ENCODE assay signal across 21 cellular contexts in the genomic region with DNA sequence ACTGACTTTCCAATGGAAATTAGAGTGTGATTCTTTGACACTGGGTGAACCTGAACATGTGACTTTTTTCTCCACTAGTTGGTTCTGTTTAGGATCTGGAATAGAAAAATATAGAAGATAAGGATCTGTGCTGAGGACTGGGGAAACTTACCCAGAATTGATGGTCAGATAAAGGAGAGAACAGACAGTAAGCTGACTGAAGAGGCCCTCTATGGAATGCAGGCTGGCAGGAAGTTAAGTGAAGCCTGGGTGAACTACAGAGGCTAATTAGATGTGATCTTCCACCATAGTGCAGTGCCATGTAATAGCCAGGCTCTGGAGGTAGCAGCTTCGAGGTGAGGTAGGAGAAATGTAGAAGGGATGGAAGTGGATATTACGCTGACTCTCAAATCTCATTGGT.
"Had no signal": no experiment of that assay in that cellular context is flagged by ENCODE, and none has a peak within 500 bp of the region (broad histone marks: within the 10 kb centered on the region; RNA-seq: fewer than 3 reads in every experiment).

No MANE protein-coding gene starts in this region.

- H3K4me1 ChIP-seq: esophagus squamous epithelium, gastrocnemius medialis, psoas muscle, tibial artery had no signal

- H3K9me3 ChIP-seq: esophagus squamous epithelium, gastrocnemius medialis, psoas muscle, tibial artery had no signal

- H3K27ac Mint-ChIP-seq: activated CD4-positive, alpha-beta memory T cell treated with anti-CD3 and anti-CD28 coated beads for 36 hours; activated naive CD4-positive, alpha-beta T cell treated with anti-CD3 and anti-CD28 coated beads for 36 hours; activated naive CD8-positive, alpha-beta T cell treated with anti-CD3 and anti-CD28 coated beads, Interleukin-2, amount 10 ng/mL, durations not matched to agents 7 days and 5 days; activated T-cell treated with anti-CD3 and anti-CD28 coated beads, Interleukin-2, amount 50 U/mL, for 72 hours; naive thymus-derived CD8-positive, alpha-beta T cell; stimulated activated naive CD8-positive, alpha-beta T cell treated with anti-CD3 and anti-CD28 coated beads, Interleukin-15, Interleukin-2, amounts not matched to agents 100 ng/mL and 50 ng/mL, for 24 hours; T-helper 17 cell had no signal

- ATAC-seq: activated T-cell treated with anti-CD3 and anti-CD28 coated beads, Interleukin-2, amount 50 U/mL, for 72 hours; gastrocnemius medialis; naive thymus-derived CD8-positive, alpha-beta T cell; psoas muscle; right cardiac atrium; T-helper 17 cell had no signal

- H3K9me3 Mint-ChIP-seq: endodermal cell had no signal

- H3K4me3 ChIP-seq: esophagus squamous epithelium, gastrocnemius medialis, psoas muscle, tibial artery had no signal

- DNase-seq: activated CD4-positive, alpha-beta memory T cell treated with anti-CD3 and anti-CD28 coated beads for 36 hours; activated CD4-positive, alpha-beta T cell treated with anti-CD3 and anti-CD28 coated beads for 48 hours; activated CD4-positive, CD25-positive, alpha-beta regulatory T cell; activated effector memory CD4-positive, alpha-beta T cell treated with Interleukin-2 at 50 U/mL for 16 hours; activated naive CD4-positive, alpha-beta T cell treated with anti-CD3 and anti-CD28 coated beads for 36 hours; activated naive CD8-positive, alpha-beta T cell treated with anti-CD3 and anti-CD28 coated beads, Interleukin-2, amount 10 ng/mL, durations not matched to agents 7 days and 5 days; activated T-cell treated with anti-CD3 and anti-CD28 coated beads, Interleukin-2, amount 50 U/mL, for 72 hours; amygdala; cortex of kidney; endodermal cell; esophagus squamous epithelium; gastrocnemius medialis; hippocampal formation; naive thymus-derived CD8-positive, alpha-beta T cell; psoas muscle; right cardiac atrium; stimulated activated CD4-positive, alpha-beta T cell treated with anti-CD3 and anti-CD28 coated beads, Interleukin-12 subunit alpha, Interleukin-12 subunit beta, amount 100 ng/mL, for 4 hours; substantia nigra; T-helper 17 cell; tibial artery had no signal

- H3K36me3 ChIP-seq: esophagus squamous epithelium, gastrocnemius medialis, tibial artery had no signal

- H3K4me1 Mint-ChIP-seq: activated naive CD8-positive, alpha-beta T cell treated with anti-CD3 and anti-CD28 coated beads, Interleukin-2, amount 10 ng/mL, durations not matched to agents 7 days and 5 days; naive thymus-derived CD8-positive, alpha-beta T cell; T-helper 17 cell had no signal

- H3K27me3 ChIP-seq: esophagus squamous epithelium, gastrocnemius medialis, tibial artery had no signal

- H3K36me3 Mint-ChIP-seq: activated CD4-positive, alpha-beta memory T cell treated with anti-CD3 and anti-CD28 coated beads for 36 hours; activated naive CD8-positive, alpha-beta T cell treated with anti-CD3 and anti-CD28 coated beads, Interleukin-2, amount 10 ng/mL, durations not matched to agents 7 days and 5 days; naive thymus-derived CD8-positive, alpha-beta T cell had no signal

- H3K27ac ChIP-seq: esophagus squamous epithelium, gastrocnemius medialis, psoas muscle, tibial artery had no signal

- H3K4me3 Mint-ChIP-seq: activated CD4-positive, alpha-beta memory T cell treated with anti-CD3 and anti-CD28 coated beads for 36 hours; activated naive CD4-positive, alpha-beta T cell treated with anti-CD3 and anti-CD28 coated beads for 36 hours; activated naive CD8-positive, alpha-beta T cell treated with anti-CD3 and anti-CD28 coated beads, Interleukin-2, amount 10 ng/mL, durations not matched to agents 7 days and 5 days; activated T-cell treated with anti-CD3 and anti-CD28 coated beads, Interleukin-2, amount 50 U/mL, for 72 hours; endodermal cell; naive thymus-derived CD8-positive, alpha-beta T cell; stimulated activated naive CD8-positive, alpha-beta T cell treated with anti-CD3 and anti-CD28 coated beads, Interleukin-15, Interleukin-2, amounts not matched to agents 100 ng/mL and 50 ng/mL, for 24 hours; T-helper 17 cell had no signal

- H3K27me3 Mint-ChIP-seq: activated CD4-positive, alpha-beta memory T cell treated with anti-CD3 and anti-CD28 coated beads for 36 hours; activated naive CD8-positive, alpha-beta T cell treated with anti-CD3 and anti-CD28 coated beads, Interleukin-2, amount 10 ng/mL, durations not matched to agents 7 days and 5 days; naive thymus-derived CD8-positive, alpha-beta T cell; stimulated activated naive CD8-positive, alpha-beta T cell treated with anti-CD3 and anti-CD28 coated beads, Interleukin-15, Interleukin-2, amounts not matched to agents 100 ng/mL and 50 ng/mL, for 24 hours; T-helper 17 cell had no signal
